In genomic region chr1:16513412-16514106, GRCh38 we compare ENCODE assay signal across 8 cellular contexts. TPM values are rescaled to one million over a fixed set of nuclear protein-coding genes. Genes with fewer than 3 reads are reported as not detected.
DNase-seq lines count a peak whose midpoint lies in the region; ATAC-seq, FAIRE-seq and TF ChIP-seq lines count a peak whose summit lies in the region.
"Not testable (repeated sequence)": the region's sequence is repeated elsewhere in the genome, so short reads cannot be mapped to it uniquely, and the experiment has no call there.

No MANE protein-coding gene starts in this region.

- peak overlapping the region in 3 of 4 donors; percentile 73 to 85 (median 79) for H3K27ac ChIP-seq in gastroesophageal sphincter
- peak overlapping the region in 1 of 2 donors; percentile 52 for H3K27ac ChIP-seq in ovary
- peak overlapping the region; percentile 49 to 81 (median 63) for H3K27ac ChIP-seq in upper lobe of left lung

- FAIRE-seq in GM12892 (lab: Jason Lieb, UNC): not testable (repeated sequence)

- H3K9me3 ChIP-seq in gastroesophageal sphincter, ovary, upper lobe of left lung: not testable (repeated sequence)

- not testable (repeated sequence) for TF ChIP-seq CTCF in gastroesophageal sphincter (IDR thresholded peaks at IDR 0.05); ovary (IDR thresholded peaks at IDR 0.05); upper lobe of left lung (IDR thresholded peaks at IDR 0.05)

- TF ChIP-seq EP300 in gastroesophageal sphincter (IDR thresholded peaks at IDR 0.05); ovary (IDR thresholded peaks at IDR 0.05); upper lobe of left lung (IDR thresholded peaks at IDR 0.05): not testable (repeated sequence)

- ATAC-seq in HG02678 (IDR thresholded peaks at IDR 0.05; ENCODE audit: unreplicated experiment) (peak; percentile 84), gastroesophageal sphincter (peak; percentile 97), upper lobe of left lung (ENCODE audit: low FRiP score in 2 of 2) (peak; percentile 95 to 96)

- WGBS in gastroesophageal sphincter (ENCODE audit: low coverage in 1 of 2), 2 donors: 0 to 3% methylated on average over 9 to 10 of the region's 26 CpGs
- 5 to 14% (median 10%) methylated on average over 10 to 26 of the region's 26 CpGs for WGBS in ovary, 3 donors
- 2% methylated on average over 9 to 11 of the region's 26 CpGs for WGBS in upper lobe of left lung, 2 donors

- peak; percentile 93 for TF ChIP-seq POLR2A in GM12892 (IDR thresholded peaks at IDR 0.05; ENCODE audit: low read depth, low read length)
- TF ChIP-seq POLR2A in gastroesophageal sphincter (IDR thresholded peaks at IDR 0.05); ovary (IDR thresholded peaks at IDR 0.05): not testable (repeated sequence)
- peak in 1 of 4 donors; percentile 76 for TF ChIP-seq POLR2A in upper lobe of left lung (IDR thresholded peaks at IDR 0.05)

- DNase-seq in GM12892 (ENCODE audit: insufficient read length): not testable (repeated sequence)
- DNase-seq in NCI-H1048 (lab: John Stamatoyannopoulos, UW) (peak; percentile 44), SHP77 (lab: John Stamatoyannopoulos, UW) (peak; percentile 86 to 93), activated gamma-delta T cell treated with Interleukin-2 at 50 U/mL for 16 hours (peak; percentile 35), ovary (peak in 2 of 5 donors; percentile 46 to 56), upper lobe of left lung (peak in 1 of 2 donors; percentile 45)

- not testable (repeated sequence) for H3K4me1 ChIP-seq in gastroesophageal sphincter; ovary (ENCODE audit: insufficient read depth); upper lobe of left lung

- intact Hi-C loops in ovary (cut with DNase I): not testable (repeated sequence)

- peak overlapping the region in 1 of 2 donors; percentile 39 for H3K4me3 ChIP-seq in gastroesophageal sphincter
- H3K4me3 ChIP-seq in ovary: peak overlapping the region; percentile 23
- H3K4me3 ChIP-seq in upper lobe of left lung: peak overlapping the region in 3 of 4 donors; percentile 19 to 28 (median 23)

- H3K36me3 ChIP-seq in gastroesophageal sphincter, ovary, upper lobe of left lung: not testable (repeated sequence)

- H3K27me3 ChIP-seq in gastroesophageal sphincter: peaks cover 12% of the 10 kb centered on the region
- H3K27me3 ChIP-seq in ovary, upper lobe of left lung: not testable (repeated sequence)

RNA-seq across cellular contexts. Expression of gene RNU1-1, which starts 0.5 kb away (rescaled TPM):
- 139 TPM for polyA plus RNA-seq in GM12892 (2012; ENCODE audit: missing spikeins)
- total RNA-seq in gastroesophageal sphincter (under 1 TPM in 3 of 4 donors, not detected in 1; under 0.01 TPM), ovary (1,000 to 10,000 TPM in 5 of 7 donors, under 1 TPM in 2; under 0.01 to 7,521 (median 3,807) TPM), upper lobe of left lung (over 10,000 TPM in 1 of 6 donors, 1,000 to 10,000 TPM in 2, under 1 TPM in 3; under 0.01 to 14,413 (median 1,360) TPM)
- not detected for polyA plus RNA-seq in ovary
